In the genomic region with DNA sequence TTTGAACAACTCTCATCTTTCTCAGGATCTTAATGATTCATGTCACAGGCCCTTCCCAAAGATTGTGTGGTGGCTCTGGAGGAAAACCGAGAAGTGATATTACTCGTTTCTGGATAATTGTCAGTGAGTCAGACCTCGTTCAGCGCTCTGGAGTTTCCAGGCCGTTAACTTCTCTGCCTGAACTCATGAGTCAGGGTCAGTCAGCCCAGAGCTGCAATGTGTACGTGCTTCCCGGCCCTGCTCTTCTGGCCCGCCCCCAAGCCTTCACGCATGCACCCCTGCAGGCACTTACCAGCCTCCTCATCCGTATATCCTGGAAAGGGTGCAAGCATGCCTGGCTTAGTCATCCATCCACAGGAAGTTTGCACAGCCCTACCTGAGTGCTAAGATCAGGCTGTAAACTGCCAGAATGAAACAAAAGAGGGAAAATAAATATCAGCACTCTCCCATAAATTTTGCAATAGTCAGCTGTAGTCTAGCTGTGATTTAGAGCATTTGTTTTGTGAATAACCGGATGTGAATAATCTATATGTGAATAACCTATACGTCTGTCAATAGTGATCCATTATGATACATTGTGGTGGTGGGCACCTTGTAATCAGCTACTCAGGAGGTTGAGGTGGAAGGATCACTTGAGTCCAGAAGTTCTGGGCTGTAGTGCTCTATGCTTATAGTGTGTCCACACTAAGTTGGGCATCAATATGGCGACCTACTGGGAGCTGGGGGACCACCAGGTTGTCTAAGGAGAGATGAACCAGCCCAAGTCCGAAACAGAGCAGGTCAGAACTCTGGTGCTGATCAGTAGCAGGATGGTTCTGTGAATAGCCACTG, we compare ENCODE assay signal across 8 cellular contexts. TPM values are rescaled to one million over a fixed set of nuclear protein-coding genes. Genes with fewer than 3 reads are reported as not detected.
DNase-seq lines count a peak whose midpoint lies in the region; ATAC-seq, FAIRE-seq and TF ChIP-seq lines count a peak whose summit lies in the region.

No MANE protein-coding gene starts in this region.

- peak overlapping the region; percentile 60 for H3K27ac ChIP-seq in HepG2 (ENCODE audit: extremely low read length, insufficient read depth, low read length)

- in situ Hi-C loops in astrocyte of the spinal cord (cut with HindIII; ENCODE audit: low sequenced_read_pairs) (no loop called here), HepG2 (cut with HindIII; ENCODE audit: extremely low pct_ligation_motif_present, low pct_unique_long_range_greater_than_20kb) (no loop called here)

- no peaks in the 10 kb centered on the region for H3K27me3 Mint-ChIP-seq in stimulated activated memory B cell treated with anti-CD40 and anti-IgM and Interleukin-4, amounts not matched to agents 10 μg/mL and 1 μg/mL and 100 μg/mL, for 72 hours

- H3K4me3 Mint-ChIP-seq in stimulated activated memory B cell treated with anti-CD40 and anti-IgM and Interleukin-4, amounts not matched to agents 10 μg/mL and 1 μg/mL and 100 μg/mL, for 72 hours, result no peak overlapping the region

- H3K36me3 ChIP-seq in HepG2 (replicated peaks in 1 of 2; ENCODE audit: control insufficient read depth in 1 of 2, insufficient read depth in 2 of 2, low read length in 2 of 2), result no peaks in the 10 kb centered on the region

- DNase-seq in DMS53 (lab: John Stamatoyannopoulos, UW) (peak; percentile 99), HEK293T (ENCODE audit: extremely low spot score) (peak; percentile 67), NCI-H748 (lab: John Stamatoyannopoulos, UW; ENCODE audit: unreplicated experiment) (peak; percentile 81), astrocyte of the spinal cord (ENCODE audit: low read depth, low spot score) (peak; percentile 98), HepG2 (ENCODE audit: low spot score) (peak; percentile 95), activated gamma-delta T cell treated with Interleukin-2 at 50 U/mL for 16 hours (no peak)

- peak in 1 of 2 experiments; percentile 80; a peak in 2 of 4 replicates for TF ChIP-seq EP300 in HepG2 (IDR thresholded peaks at IDR 0.05; ENCODE audit: low read depth in 2 of 2, low read length in 2 of 2)
- peak; percentile 64; the same call in 1 of the 2 replicates for TF ChIP-seq EP300 in HepG2 (CRISPR knock-in tag; IDR thresholded peaks at IDR 0.05; ENCODE audit: borderline replicate concordance)

- BruUV-seq in HepG2 (replicated peaks; lab: Mats Ljungman, UMichigan), result no TSS peak

- intact Hi-C loops in HepG2 (cut with micrococcal nuclease; ENCODE audit: unreplicated experiment), result no loop called here

- H3K4me1 ChIP-seq in HepG2 (ENCODE audit: insufficient read depth, low read length), result peaks cover 67% of the 10 kb centered on the region

- H3K4me3 ChIP-seq in astrocyte of the spinal cord (ENCODE audit: low read depth, low read length) (no peak overlapping the region), HepG2 (replicated peaks in 1 of 3; ENCODE audit: insufficient read depth in 1 of 3, low read depth in 2 of 3, low read length in 3 of 3) (peak overlapping the region in 1 of 3 experiments; percentile 6; a peak in 1 of 6 replicates)

- no peak for TF ChIP-seq RAD21 in HepG2 (CRISPR knock-in tag; IDR thresholded peaks at IDR 0.05)

- TF ChIP-seq POLR2A in HepG2 (IDR thresholded peaks at IDR 0.05; ENCODE audit: insufficient read depth in 1 of 2, low read depth in 2 of 2, low read length in 2 of 2), result peak in 1 of 2 experiments; percentile 62; a peak in 2 of 4 replicates

- FAIRE-seq in HepG2 (lab: Jason Lieb, UNC), result peak; percentile 91

- H3K9me3 Mint-ChIP-seq in stimulated activated memory B cell treated with anti-CD40 and anti-IgM and Interleukin-4, amounts not matched to agents 10 μg/mL and 1 μg/mL and 100 μg/mL, for 72 hours, result no peaks in the 10 kb centered on the region

- POLR2A ChIA-PET in HEK293T (lab: Yijun Ruan, JAX) (interaction anchor here (1.4 kb wide), 1 partner anchor 67 kb away, joined by 5 read pairs; a partner anchor contains a TSS), HepG2 (lab: Yijun Ruan, JAX) (interaction anchor here (1.0 to 1.4 kb wide), 3 partner anchors 21 to 67 kb away, joined by 3 to 8 read pairs (median 3); no protein-coding TSS in a partner anchor)

- H2AFZ ChIP-seq in HepG2 (ENCODE audit: low read length), result no peak overlapping the region

- no peaks in the 10 kb centered on the region for H3K79me2 ChIP-seq in HepG2 (ENCODE audit: insufficient read depth, low read length)

- no peaks in the 10 kb centered on the region for H3K36me3 Mint-ChIP-seq in stimulated activated memory B cell treated with anti-CD40 and anti-IgM and Interleukin-4, amounts not matched to agents 10 μg/mL and 1 μg/mL and 100 μg/mL, for 72 hours

- H4K20me1 ChIP-seq in HepG2 (ENCODE audit: insufficient read depth, low read length), result no peaks in the 10 kb centered on the region

- CTCF ChIA-PET in HEK293T (lab: Yijun Ruan, JAX), result interaction anchor here (0.6 to 1.0 kb wide), 4 partner anchors 35 to 461 kb away, joined by 3 to 6 read pairs (median 4); no protein-coding TSS in a partner anchor
- CTCF ChIA-PET in HepG2 (lab: Yijun Ruan, JAX; ENCODE audit: low intra/inter-chr PET ratio, low total read pairs), result no interaction called here

- TF ChIP-seq CTCF in astrocyte of the spinal cord (IDR thresholded peaks at IDR 0.05; ENCODE audit: low read depth, low read length) (no peak), HepG2 (CRISPR knock-in tag; IDR thresholded peaks at IDR 0.05) (peak; percentile 21; the same call in 1 of the 2 replicates)

- no peaks in the 10 kb centered on the region for H3K27me3 ChIP-seq in HepG2 (ENCODE audit: control insufficient read depth in 1 of 2, insufficient read depth in 2 of 2, low read length in 2 of 2)

- 0 out of 2 replicates have a peak overlapping the region, but pooled peaks have one; percentile 6 for H3K9ac ChIP-seq in HepG2 (ENCODE audit: insufficient read depth, low read depth, low read length)

- ATAC-seq in HepG2 (peak; percentile 98), HG02678 (IDR thresholded peaks at IDR 0.05; ENCODE audit: unreplicated experiment) (no peak)
- ATAC-seq in stimulated activated memory B cell treated with anti-CD40 and anti-IgM and Interleukin-4, amounts not matched to agents 10 μg/mL and 1 μg/mL and 100 μg/mL, for 72 hours, result peak; percentile 69

- H3K4me2 ChIP-seq in HepG2 (ENCODE audit: low read depth, low read length), result peak overlapping the region; percentile 59

- WGBS in HepG2 (ENCODE audit: low lambda C conversion rate), result 7% methylated on average over 13 of the region's 14 CpGs

- no peak overlapping the region for H3K27ac Mint-ChIP-seq in stimulated activated memory B cell treated with anti-CD40 and anti-IgM and Interleukin-4, amounts not matched to agents 10 μg/mL and 1 μg/mL and 100 μg/mL, for 72 hours

- H3K4me1 Mint-ChIP-seq in stimulated activated memory B cell treated with anti-CD40 and anti-IgM and Interleukin-4, amounts not matched to agents 10 μg/mL and 1 μg/mL and 100 μg/mL, for 72 hours, result peaks cover 49% of the 10 kb centered on the region

- H3K9me3 ChIP-seq in HepG2 (ENCODE audit: low read length), result no peaks in the 10 kb centered on the region

TF ChIP-seq in HEK293T, 16 proteins besides CTCF, POLR2A, EP300 and RAD21:
- peak; percentile 85 for TF ChIP-seq ARNT (IDR thresholded peaks at IDR 0.05)
- no peak for TF ChIP-seq ELF4 (IDR thresholded peaks at IDR 0.05)
TF ChIP-seq in HEK293T: peak in this region for 1.

TF ChIP-seq in HepG2, 621 proteins besides CTCF, POLR2A, EP300 and RAD21 (continues in another document):
- TF ChIP-seq NCOA2 (CRISPR knock-in tag; IDR thresholded peaks at IDR 0.05) (peak; percentile 66), SIN3A (IDR thresholded peaks at IDR 0.05; ENCODE audit: borderline replicate concordance, low read depth, low read length) (no peak), ATF7 (IDR thresholded peaks at IDR 0.05) (no peak), ATF7 (CRISPR knock-in tag; IDR thresholded peaks at IDR 0.05) (0 out of 2 replicates have a peak, but pooled peaks have one; percentile 35), PITX1 (CRISPR knock-in tag; IDR thresholded peaks at IDR 0.05) (peak; percentile 86), ZNF460 (CRISPR knock-in tag; IDR thresholded peaks at IDR 0.05; ENCODE audit: borderline replicate concordance) (no peak), CEBPB (IDR thresholded peaks at IDR 0.05; ENCODE audit: borderline replicate concordance, low read depth, low read length) (peak; percentile 67; the same call in 1 of the 2 replicates), SAP130 (CRISPR knock-in tag; IDR thresholded peaks at IDR 0.05; ENCODE audit: low read depth) (peak; percentile 91), ZNF615 (CRISPR knock-in tag; IDR thresholded peaks at IDR 0.05; ENCODE audit: borderline replicate concordance) (no peak)

RNA-seq across cellular contexts. Expression of a gene that starts 35.3 kb away (rescaled TPM):
- 1.3 and 2.1 TPM in 2 replicates for total RNA-seq in HepG2 (2016; rRNA removed; fragmentation: Illumina TruSeq; extraction: Trizol)
- 2.8 and 3.6 TPM in 2 replicates for total RNA-seq in HepG2 (2016; cell fraction: cytosol; rRNA removed; fragmentation: Illumina TruSeq; extraction: Trizol; ENCODE audit: low read depth)
- 1.8 and 2.7 TPM in 2 replicates for total RNA-seq in HepG2 (2016; cell fraction: insoluble cytoplasmic fraction; rRNA removed; fragmentation: Illumina TruSeq; extraction: Trizol)
- 1.5 and 1.8 TPM in 2 replicates for total RNA-seq in HepG2 (2016; cell fraction: membrane; rRNA removed; fragmentation: Illumina TruSeq; extraction: Trizol)
- total RNA-seq in HepG2 (2016; cell fraction: nucleus; rRNA removed; fragmentation: Illumina TruSeq; extraction: Trizol), result 4.4 and 5.3 TPM in 2 replicates
- 17.0 and 31.8 TPM in 2 replicates for polyA plus RNA-seq in HepG2 (2011; rRNA removed)
- 11.3 and 13.8 TPM in 2 replicates for polyA plus RNA-seq in HepG2 (2011; cell fraction: cytosol; rRNA removed)
- polyA plus RNA-seq in HepG2 (2011; cell fraction: nucleus; rRNA removed), result 63.8 and 71.1 TPM in 2 replicates
- 11.2 and 22.4 TPM in 2 replicates for polyA plus RNA-seq in HepG2 (2012)
- 0.40 and 0.47 TPM in 2 replicates for polyA plus RNA-seq in HepG2 (2016; cell fraction: cytosol; fragmentation: Illumina TruSeq; extraction: Trizol; ENCODE audit: low read depth)
- 2.0 and 2.2 TPM in 2 replicates for polyA plus RNA-seq in HepG2 (2016; cell fraction: insoluble cytoplasmic fraction; fragmentation: Illumina TruSeq; extraction: Trizol; ENCODE audit: low read depth)
- 0.70 and 1.2 TPM in 2 replicates for polyA plus RNA-seq in HepG2 (2016; cell fraction: membrane; fragmentation: Illumina TruSeq; extraction: Trizol; ENCODE audit: low read depth)
- polyA plus RNA-seq in HepG2 (2016; cell fraction: nucleus; fragmentation: Illumina TruSeq; extraction: Trizol; ENCODE audit: insufficient read depth, low read depth), result 14.4 and 14.8 TPM in 2 replicates
- polyA minus RNA-seq in HepG2 (2011; rRNA and poly(A)+ RNA removed; ENCODE audit: low replicate concordance), result 42.2 and 71.8 TPM in 2 replicates
- 25.4 and 35.9 TPM in 2 replicates for polyA minus RNA-seq in HepG2 (2011; cell fraction: cytosol; rRNA and poly(A)+ RNA removed)
- polyA minus RNA-seq in HepG2 (2011; cell fraction: nucleus; rRNA and poly(A)+ RNA removed), result 35.4 and 39.4 TPM in 2 replicates
